Comparison of ENCODE assay signal across 1 cellular context in the genomic region with DNA sequence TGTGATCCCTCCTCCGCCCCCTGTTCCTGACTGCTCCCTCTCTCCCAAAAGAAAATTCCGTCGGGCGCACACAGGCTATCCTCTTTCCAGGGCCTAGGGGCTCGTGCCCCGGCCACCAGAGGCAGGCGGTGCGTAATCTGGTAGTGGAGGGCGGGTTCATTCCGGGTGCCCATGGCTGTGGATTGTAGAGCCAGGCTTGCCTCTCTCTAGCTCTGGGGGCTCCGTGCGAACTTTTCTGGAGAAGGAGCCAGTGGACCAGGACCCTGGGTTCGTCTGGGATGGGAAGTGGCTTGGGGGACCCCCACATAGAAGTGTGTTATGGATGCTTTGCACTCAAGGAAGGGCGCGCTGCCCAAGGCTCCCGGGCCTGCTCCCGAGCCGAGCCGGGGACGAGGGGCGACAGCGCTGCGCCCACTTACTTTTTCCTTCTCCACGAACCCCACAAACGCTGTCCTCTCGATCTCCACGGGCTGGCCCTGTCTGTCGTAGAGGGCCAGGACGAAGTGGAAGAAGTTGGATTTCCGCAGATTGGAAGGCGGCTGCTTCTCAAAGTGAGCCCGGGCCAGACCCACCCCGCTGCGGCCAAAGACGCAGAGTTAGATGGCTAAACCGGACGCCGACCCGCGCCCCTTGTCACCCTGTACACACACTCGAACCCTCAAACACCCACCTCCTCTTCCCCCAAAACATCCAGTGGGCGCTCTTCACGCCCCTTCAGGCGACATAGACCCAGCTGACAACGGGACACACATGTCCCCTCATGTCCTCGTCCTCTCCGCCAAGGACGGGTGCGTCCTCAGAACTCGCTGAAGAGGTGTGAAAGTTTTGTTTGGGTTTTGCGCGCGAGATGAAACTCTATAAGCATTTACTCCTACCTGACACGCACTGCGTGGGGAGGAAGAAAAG.
A peak's percentile ranks its signal among the peaks of the same experiment; 100 is the strongest.
TF ChIP-seq lines count a peak whose summit lies in the region.

No MANE protein-coding gene starts in this region.

TF ChIP-seq in H1, 55 proteins besides CTCF, POLR2A, EP300 and RAD21:
- peak; percentile 95 for TF ChIP-seq SUZ12 (IDR thresholded peaks at IDR 0.05; ENCODE audit: low read length)
- TF ChIP-seq KDM4A (IDR thresholded peaks at IDR 0.05; ENCODE audit: low read depth, low read length, severe bottlenecking) = no peak
- TF ChIP-seq, protein P1, sequence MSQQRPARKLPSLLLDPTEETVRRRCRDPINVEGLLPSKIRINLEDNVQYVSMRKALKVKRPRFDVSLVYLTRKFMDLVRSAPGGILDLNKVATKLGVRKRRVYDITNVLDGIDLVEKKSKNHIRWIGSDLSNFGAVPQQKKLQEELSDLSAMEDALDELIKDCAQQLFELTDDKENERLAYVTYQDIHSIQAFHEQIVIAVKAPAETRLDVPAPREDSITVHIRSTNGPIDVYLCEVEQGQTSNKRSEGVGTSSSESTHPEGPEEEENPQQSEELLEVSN (IDR thresholded peaks at IDR 0.05) = peak; percentile 57
- TF ChIP-seq RNF2 (IDR thresholded peaks at IDR 0.05; ENCODE audit: borderline replicate concordance, low read depth, low read length, missing control alignments, poor library complexity, severe bottlenecking) = peak; percentile 61
- TF ChIP-seq, protein P2, sequence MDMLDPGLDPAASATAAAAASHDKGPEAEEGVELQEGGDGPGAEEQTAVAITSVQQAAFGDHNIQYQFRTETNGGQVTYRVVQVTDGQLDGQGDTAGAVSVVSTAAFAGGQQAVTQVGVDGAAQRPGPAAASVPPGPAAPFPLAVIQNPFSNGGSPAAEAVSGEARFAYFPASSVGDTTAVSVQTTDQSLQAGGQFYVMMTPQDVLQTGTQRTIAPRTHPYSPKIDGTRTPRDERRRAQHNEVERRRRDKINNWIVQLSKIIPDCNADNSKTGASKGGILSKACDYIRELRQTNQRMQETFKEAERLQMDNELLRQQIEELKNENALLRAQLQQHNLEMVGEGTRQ (IDR thresholded peaks at IDR 0.05; ENCODE audit: low read length) = no peak
- TF ChIP-seq, protein P3, sequence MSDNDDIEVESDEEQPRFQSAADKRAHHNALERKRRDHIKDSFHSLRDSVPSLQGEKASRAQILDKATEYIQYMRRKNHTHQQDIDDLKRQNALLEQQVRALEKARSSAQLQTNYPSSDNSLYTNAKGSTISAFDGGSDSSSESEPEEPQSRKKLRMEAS (IDR thresholded peaks at IDR 0.05) = peak; percentile 57
- TF ChIP-seq CBX8 (IDR thresholded peaks at IDR 0.05; ENCODE audit: borderline replicate concordance, low read depth, low read length) = no peak; the same call in 1 of the 2 replicates
- TF ChIP-seq EZH2 (IDR thresholded peaks at IDR 0.05; ENCODE audit: low read depth, low read length, severe bottlenecking) = peak; percentile 89
- no peak for TF ChIP-seq MAFK (IDR thresholded peaks at IDR 0.05; ENCODE audit: low read depth, low read length)
